Comparison of ENCODE assay signal across 8 cellular contexts in the genomic region with DNA sequence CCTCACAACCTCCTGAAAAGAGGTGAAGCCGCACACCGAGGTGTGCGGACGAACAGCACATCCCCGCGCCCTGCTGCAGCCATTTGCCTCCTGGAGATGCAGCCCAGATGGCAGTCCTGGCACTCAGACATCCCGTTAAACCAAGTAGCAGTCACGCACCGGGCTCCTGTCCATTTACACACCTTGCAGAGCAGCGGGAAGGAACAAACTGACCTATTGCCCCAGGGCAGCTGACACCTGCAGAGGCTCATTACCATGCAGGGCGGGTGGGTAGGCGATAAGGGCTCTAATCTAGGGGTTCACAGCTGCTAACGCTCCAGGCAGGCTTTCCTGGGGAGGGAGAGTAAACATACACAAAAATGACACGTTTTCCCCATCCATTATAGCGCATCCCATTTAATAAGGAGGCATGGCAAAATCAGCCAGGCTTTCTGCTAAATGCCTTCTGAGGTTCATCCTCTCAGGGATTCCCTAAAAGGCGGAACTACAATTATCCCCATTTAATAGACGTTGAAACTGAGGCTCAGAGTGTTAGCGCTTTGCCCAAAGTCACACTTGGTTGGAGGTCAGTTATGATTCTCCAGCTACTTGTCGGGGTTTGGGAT. TPM values are rescaled to one million over a fixed set of nuclear protein-coding genes. Genes with fewer than 3 reads are reported as not detected.
DNase-seq lines count a peak whose midpoint lies in the region; ATAC-seq and TF ChIP-seq lines count a peak whose summit lies in the region.

No MANE protein-coding gene starts in this region.

- H3K4me1 Mint-ChIP-seq in activated naive CD4-positive, alpha-beta T cell treated with anti-CD3 and anti-CD28 coated beads for 36 hours (ENCODE audit: low read depth): peaks cover 57% of the 10 kb centered on the region

- peaks cover 0 to 21% of the 10 kb centered on the region in 2 donors for H3K36me3 ChIP-seq in gastroesophageal sphincter

- H3K27ac ChIP-seq in VCaP (peak overlapping the region; percentile 98), gastroesophageal sphincter (peak overlapping the region; percentile 72 to 99 (median 98))

- H3K27ac Mint-ChIP-seq in activated naive CD4-positive, alpha-beta T cell treated with anti-CD3 and anti-CD28 coated beads for 36 hours: peak overlapping the region; percentile 85

- H3K9me3 ChIP-seq in gastroesophageal sphincter: no peaks in the 10 kb centered on the region

- DNase-seq in activated naive CD4-positive, alpha-beta T cell treated with anti-CD3 and anti-CD28 coated beads for 36 hours: no peak
- no peak for DNase-seq in activated naive CD4-positive, alpha-beta T cell treated with anti-CD3 and anti-CD28 coated beads, Interleukin-2, amount 50 U/mL, for 16 hours
- DNase-seq in skeletal muscle cell (ENCODE audit: low read depth) (no peak), Kasumi-1 (lab: John Stamatoyannopoulos, UW) (no peak), KG1 (lab: John Stamatoyannopoulos, UW) (no peak)
- DNase-seq in stimulated activated CD4-positive, alpha-beta T cell treated with anti-CD3 and anti-CD28 coated beads, Interleukin-12 subunit alpha, Interleukin-12 subunit beta, amount 100 ng/mL, for 4 hours: no peak

- H3K27me3 ChIP-seq in gastroesophageal sphincter: no peaks in the 10 kb centered on the region

- no peak for ATAC-seq in gastroesophageal sphincter

- TF ChIP-seq POLR2A in gastroesophageal sphincter (IDR thresholded peaks at IDR 0.05): no peak

- H3K4me1 ChIP-seq in gastroesophageal sphincter: peaks cover 8 to 91% (median 53%) of the 10 kb centered on the region in 3 donors

- peaks cover 15% of the 10 kb centered on the region for H3K36me3 Mint-ChIP-seq in activated naive CD4-positive, alpha-beta T cell treated with anti-CD3 and anti-CD28 coated beads for 36 hours (ENCODE audit: low read depth)

- 10% methylated on average over 10 of the region's 19 CpGs; no CpG with 5 or more reads in 1 of the 2 donors for WGBS in gastroesophageal sphincter (ENCODE audit: low coverage in 1 of 2), 2 donors

- intact Hi-C loops in activated naive CD4-positive, alpha-beta T cell treated with anti-CD3 and anti-CD28 coated beads for 36 hours (cut with micrococcal nuclease): loop anchor here (1.0 to 5.0 kb wide), 9 partner anchors 13 to 718 kb away; a partner anchor contains a TSS

- H3K4me3 ChIP-seq in gastroesophageal sphincter: peak overlapping the region; percentile 78 to 96
- H3K4me3 ChIP-seq in skeletal muscle cell (ENCODE audit: low read depth, low read length): peak overlapping the region; percentile 54

- TF ChIP-seq CTCF in VCaP (conservative IDR thresholded peaks at IDR 0.05) (no peak), gastroesophageal sphincter (IDR thresholded peaks at IDR 0.05) (no peak)

- CTCF ChIA-PET in activated naive CD4-positive, alpha-beta T cell treated with anti-CD3 and anti-CD28 coated beads for 36 hours (lab: Charles Lee): interaction anchor here (0.7 to 3.4 kb wide), 6 partner anchors 9 to 193 kb away, joined by 3 to 46 read pairs (median 6); a partner anchor contains a TSS

- peak overlapping the region; percentile 91 for H3K4me3 Mint-ChIP-seq in activated naive CD4-positive, alpha-beta T cell treated with anti-CD3 and anti-CD28 coated beads for 36 hours

- H3K9me3 Mint-ChIP-seq in activated naive CD4-positive, alpha-beta T cell treated with anti-CD3 and anti-CD28 coated beads for 36 hours: no peaks in the 10 kb centered on the region

- H3K27me3 Mint-ChIP-seq in activated naive CD4-positive, alpha-beta T cell treated with anti-CD3 and anti-CD28 coated beads for 36 hours (ENCODE audit: low read depth): no peaks in the 10 kb centered on the region

- TF ChIP-seq EP300 in gastroesophageal sphincter (IDR thresholded peaks at IDR 0.05): no peak

RNA-seq across cellular contexts. Expression of a gene that starts 0.8 kb away (rescaled TPM):
- total RNA-seq in activated naive CD4-positive, alpha-beta T cell treated with anti-CD3 and anti-CD28 coated beads for 36 hours: 10 to 100 TPM; 51.9 to 54.6 TPM
- 100 to 1,000 TPM; 172 to 329 (median 202) TPM for total RNA-seq in gastroesophageal sphincter

RNA-seq across cellular contexts. Expression of a gene that starts 2.7 kb away (rescaled TPM):
- 10 to 100 TPM; 12.4 to 12.8 TPM for total RNA-seq in activated naive CD4-positive, alpha-beta T cell treated with anti-CD3 and anti-CD28 coated beads for 36 hours
- total RNA-seq in gastroesophageal sphincter: 10 to 100 TPM; 36.6 to 68.3 (median 55.0) TPM

RNA-seq across cellular contexts. Expression of a gene that starts 4.8 kb away (rescaled TPM):
- total RNA-seq in activated naive CD4-positive, alpha-beta T cell treated with anti-CD3 and anti-CD28 coated beads for 36 hours: 10 to 100 TPM; 41.4 to 42.5 TPM
- total RNA-seq in gastroesophageal sphincter: 10 to 100 TPM; 38.4 to 73.5 (median 43.5) TPM

RNA-seq across cellular contexts. Expression of a gene that starts 16.9 kb away (rescaled TPM):
- total RNA-seq in activated naive CD4-positive, alpha-beta T cell treated with anti-CD3 and anti-CD28 coated beads for 36 hours: 10 to 100 TPM; 39.7 to 45.7 TPM
- 100 to 1,000 TPM in 3 of 4 donors, 10 to 100 TPM in 1; 90.6 to 173 (median 139) TPM for total RNA-seq in gastroesophageal sphincter

RNA-seq across cellular contexts. Expression of a gene that starts 20.5 kb away (rescaled TPM):
- under 1 TPM in 1 of 2 experiments, not detected in 1; 0.35 TPM for total RNA-seq in activated naive CD4-positive, alpha-beta T cell treated with anti-CD3 and anti-CD28 coated beads for 36 hours
- 1 to 10 TPM in 1 of 4 donors, under 1 TPM in 2, not detected in 1; 0.40 to 1.5 (median 0.93) TPM for total RNA-seq in gastroesophageal sphincter
